13 cellular contexts compared by ENCODE assay signal in the genomic region with DNA sequence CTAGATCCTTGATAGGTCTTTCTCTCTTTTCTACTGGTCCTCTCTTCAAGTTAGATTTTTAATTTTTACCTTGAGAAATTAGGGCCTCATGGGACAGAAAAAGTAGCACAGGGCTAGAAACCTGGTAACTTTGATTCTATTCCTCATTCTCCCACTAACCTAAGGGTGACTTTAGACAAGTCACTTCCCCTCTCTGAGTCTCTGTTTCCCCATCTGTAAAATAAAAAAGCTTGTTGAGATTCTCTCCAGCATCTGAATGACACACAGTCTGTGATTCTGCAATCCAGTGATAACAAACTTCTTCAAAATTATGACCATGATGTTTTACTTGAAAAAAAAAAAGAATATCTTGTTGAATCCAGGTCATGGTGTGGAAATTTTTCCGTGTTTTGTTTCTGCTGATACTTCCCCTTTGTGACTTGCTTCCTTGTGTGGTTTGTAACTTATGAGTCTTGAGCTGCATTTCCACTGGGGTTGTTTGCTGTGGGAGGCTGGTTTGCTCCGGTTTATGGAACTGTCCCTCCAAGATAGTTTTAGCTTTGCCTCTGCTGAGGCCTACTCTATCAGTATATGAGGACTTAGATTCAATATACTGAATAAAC. TPM values are rescaled to one million over a fixed set of nuclear protein-coding genes. Genes with fewer than 3 reads are reported as not detected.
DNase-seq lines count a peak whose midpoint lies in the region.
"Had no signal": no experiment of that assay in that cellular context is flagged by ENCODE, and none has a peak within 500 bp of the region (broad histone marks: within the 10 kb centered on the region; RNA-seq: fewer than 3 reads in every experiment).

No MANE protein-coding gene starts in this region.

- H3K9me3 Mint-ChIP-seq in dendritic cell treated with granulocyte-macrophage colony-stimulating factor and Interleukin-4, amounts not matched to agents 40 ng/mL and 50 ng/mL, for 4 days = no peaks in the 10 kb centered on the region

- H3K36me3 ChIP-seq in skeletal muscle tissue (ENCODE audit: control insufficient read depth in 3 of 3, insufficient read depth in 3 of 3, low read length in 3 of 3) = no peaks in the 10 kb centered on the region
- H3K36me3 ChIP-seq: ascending aorta, thyroid gland had no signal

- peaks cover 0 to 2% (median 0%) of the 10 kb centered on the region in 3 donors for H3K4me1 ChIP-seq in skeletal muscle tissue (ENCODE audit: control insufficient read depth in 3 of 3, insufficient read depth in 3 of 3, low read length in 3 of 3)
- H3K4me1 ChIP-seq: ascending aorta had no signal

- peak overlapping the region; percentile 34 for H3K27ac ChIP-seq in skeletal muscle tissue (ENCODE audit: low read depth, low read length)
- H3K27ac ChIP-seq: thyroid gland had no signal

- H3K27me3 Mint-ChIP-seq in dendritic cell treated with granulocyte-macrophage colony-stimulating factor and Interleukin-4, amounts not matched to agents 40 ng/mL and 50 ng/mL, for 4 days = no peaks in the 10 kb centered on the region

- no peaks in the 10 kb centered on the region for H3K9me3 ChIP-seq in skeletal muscle tissue (ENCODE audit: control insufficient read depth in 3 of 3, low read length in 3 of 3)
- H3K9me3 ChIP-seq: ascending aorta, thyroid gland had no signal

- no peak overlapping the region for H3K4me3 ChIP-seq in skeletal muscle tissue (ENCODE audit: low read length in 3 of 3)
- H3K4me3 ChIP-seq: ascending aorta, thyroid gland had no signal

- peak; percentile 38 for DNase-seq in GDM1 (lab: John Stamatoyannopoulos, UW)
- peak; percentile 68 for DNase-seq in NOMO-1 treated with dmso at 0.1 percent for 144 hours (lab: John Stamatoyannopoulos, UW; ENCODE audit: unreplicated experiment)
- no peak for DNase-seq in NCI-H2196 treated with DMSO at 0.1 percent for 48 hours (lab: John Stamatoyannopoulos, UW; ENCODE audit: unreplicated experiment)
- no peak for DNase-seq in activated T-cell treated with anti-CD3 and anti-CD28 coated beads for 4 hours
- no peak for DNase-seq in activated CD4-positive, alpha-beta T cell treated with anti-CD3 and anti-CD28 coated beads for 4 hours
- DNase-seq in activated CD8-positive, alpha-beta memory T cell treated with anti-CD3 and anti-CD28 coated beads for 24 hours = no peak
- DNase-seq: islet precursor cell, NCI-H1930, NCI-H69, thyroid gland had no signal

- no peak overlapping the region for H3K4me3 Mint-ChIP-seq in dendritic cell treated with granulocyte-macrophage colony-stimulating factor and Interleukin-4, amounts not matched to agents 40 ng/mL and 50 ng/mL, for 4 days

- H3K9ac ChIP-seq in skeletal muscle tissue (ENCODE audit: low read depth in 1 of 3, low read length in 3 of 3) = no peak overlapping the region

- H3K27me3 ChIP-seq in skeletal muscle tissue (ENCODE audit: control insufficient read depth in 3 of 3, insufficient read depth in 3 of 3, low read length in 3 of 3) = no peaks in the 10 kb centered on the region
- H3K27me3 ChIP-seq: ascending aorta, thyroid gland had no signal

- intact Hi-C loops in dendritic cell treated with granulocyte-macrophage colony-stimulating factor and Interleukin-4, amounts not matched to agents 40 ng/mL and 50 ng/mL, for 4 days (cut with micrococcal nuclease) = loop anchor here (2.0 to 5.0 kb wide), 2 partner anchors 14 to 35 kb away; no protein-coding TSS in a partner anchor

- H3K27ac Mint-ChIP-seq in dendritic cell treated with granulocyte-macrophage colony-stimulating factor and Interleukin-4, amounts not matched to agents 40 ng/mL and 50 ng/mL, for 4 days = peak overlapping the region; percentile 89

- H3K36me3 Mint-ChIP-seq in dendritic cell treated with granulocyte-macrophage colony-stimulating factor and Interleukin-4, amounts not matched to agents 40 ng/mL and 50 ng/mL, for 4 days (ENCODE audit: low read depth) = no peaks in the 10 kb centered on the region

- peaks cover 86% of the 10 kb centered on the region for H3K4me1 Mint-ChIP-seq in dendritic cell treated with granulocyte-macrophage colony-stimulating factor and Interleukin-4, amounts not matched to agents 40 ng/mL and 50 ng/mL, for 4 days (ENCODE audit: low read depth)

RNA-seq across cellular contexts. Expression of a gene that starts 9.8 kb away (rescaled TPM):
- 11.0 TPM for total RNA-seq in skeletal muscle tissue

RNA-seq across cellular contexts. Expression of a gene that starts 50.6 kb away (rescaled TPM):
- total RNA-seq in skeletal muscle tissue = 9.9 TPM

Comparison
In these comparisons a context has a peak if more than half of its experiments do, and no peak if none do; other contexts are left out.
1. DNase-seq: peak in GDM1 (single experiment) and NOMO-1 treated with dmso at 0.1 percent for 144 hours (single experiment); none in NCI-H2196 treated with DMSO at 0.1 percent for 48 hours (single experiment), activated T-cell treated with anti-CD3 and anti-CD28 coated beads for 4 hours (single experiment), activated CD4-positive, alpha-beta T cell treated with anti-CD3 and anti-CD28 coated beads for 4 hours (0 of 2) and activated CD8-positive, alpha-beta memory T cell treated with anti-CD3 and anti-CD28 coated beads for 24 hours (single experiment).